In the genomic region with DNA sequence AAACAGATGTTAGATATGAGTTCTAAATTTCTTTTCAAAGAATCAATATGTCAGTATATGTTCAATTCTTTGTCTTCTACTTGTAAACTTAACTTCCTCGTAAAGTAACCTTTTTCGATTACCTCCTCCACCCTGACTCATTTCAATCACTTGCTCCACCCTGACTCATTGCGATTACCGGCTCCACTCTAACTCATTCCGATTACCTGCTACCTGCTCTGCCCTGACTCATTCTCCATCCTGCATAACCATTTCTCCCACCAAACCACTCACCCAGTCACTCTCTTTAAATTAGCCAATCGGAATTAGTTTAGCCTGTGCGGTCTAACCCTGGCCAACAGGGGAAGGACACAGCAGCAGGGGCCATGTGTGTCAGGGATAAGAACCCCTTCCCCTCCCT, we compare ENCODE assay signal across 1 cellular context. TPM values are rescaled to one million over a fixed set of nuclear protein-coding genes. Genes with fewer than 3 reads are reported as not detected.
"Had no signal": no experiment of that assay in that cellular context is flagged by ENCODE, and none has a peak within 500 bp of the region (broad histone marks: within the 10 kb centered on the region; RNA-seq: fewer than 3 reads in every experiment).

No MANE protein-coding gene starts in this region.

RNA-seq across cellular contexts. Expression of a gene that starts 40.3 kb away (rescaled TPM):
- total RNA-seq: activated CD8-positive, alpha-beta T cell treated with anti-CD3 and anti-CD28 coated beads for 36 hours had no signal
